1 cellular context compared by ENCODE assay signal in the genomic region with DNA sequence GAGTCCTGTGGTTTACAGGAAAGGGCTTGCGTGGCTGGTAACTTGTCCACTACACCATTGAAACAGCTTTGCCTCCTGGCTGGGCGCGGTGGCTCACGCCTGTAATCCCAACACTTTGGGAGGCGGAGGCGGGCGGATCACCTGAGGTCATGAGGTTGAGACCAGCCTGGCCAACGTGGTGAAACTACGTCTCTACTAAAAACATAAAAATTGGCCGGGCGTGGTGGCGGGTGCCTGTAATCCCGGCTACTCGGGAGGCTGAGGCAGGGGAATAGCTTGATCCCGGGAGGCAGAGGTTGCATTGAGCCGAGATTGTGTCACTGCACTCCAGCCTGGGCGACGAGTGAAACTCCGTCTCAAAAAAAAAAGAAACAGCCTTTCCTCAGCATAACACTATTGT.
A peak's percentile ranks its signal among the peaks of the same experiment; 100 is the strongest.
TF ChIP-seq lines count a peak whose summit lies in the region.
"Not testable (repeated sequence)": the region's sequence is repeated elsewhere in the genome, so short reads cannot be mapped to it uniquely, and the experiment has no call there.

No MANE protein-coding gene starts in this region.

TF ChIP-seq in K562, 482 proteins besides CTCF, POLR2A, EP300 and RAD21:
- TF ChIP-seq ZBTB11 (CRISPR knock-in tag; IDR thresholded peaks at IDR 0.05) (peak in 1 of 3 experiments; percentile 30; a peak in 1 of 6 replicates), MTF1 (CRISPR knock-in tag; IDR thresholded peaks at IDR 0.05; ENCODE audit: borderline replicate concordance) (0 out of 2 replicates have a peak, but pooled peaks have one; percentile 45), MLLT1 (IDR thresholded peaks at IDR 0.05) (0 out of 4 replicates have a peak, but pooled peaks of 1 of the 2 experiments have one; percentile 10), TBL1XR1 (IDR thresholded peaks at IDR 0.05; ENCODE audit: low read length in 2 of 2) (0 out of 4 replicates have a peak, but pooled peaks of 1 of the 2 experiments have one; percentile 1), POLR2G (IDR thresholded peaks at IDR 0.05; ENCODE audit: low read depth, low read length) (peak; percentile 55; the same call in 1 of the 2 replicates), EGR1 (conservative IDR thresholded peaks at IDR 0.05) (peak; percentile 67), CXXC5 (CRISPR knock-in tag; IDR thresholded peaks at IDR 0.05) (peak; percentile 30; the same call in 1 of the 2 replicates), MTA3 (IDR thresholded peaks at IDR 0.05; ENCODE audit: borderline replicate concordance) (0 out of 2 replicates have a peak, but pooled peaks have one; percentile 14), RBFOX2 (IDR thresholded peaks at IDR 0.05; ENCODE audit: low read depth, low read length) (peak; percentile 59), SMAD4 (CRISPR knock-in tag; conservative IDR thresholded peaks at IDR 0.05) (0 out of 2 replicates have a peak, but pooled peaks have one; percentile 40), THRA (IDR thresholded peaks at IDR 0.05) (0 out of 2 replicates have a peak, but pooled peaks have one; percentile 47), NR2C1 (tag; IDR thresholded peaks at IDR 0.05) (peak; percentile 61), ZNF589 (CRISPR knock-in tag; IDR thresholded peaks at IDR 0.05; ENCODE audit: low read depth) (peak; percentile 24; the same call in 1 of the 2 replicates), NR2C2 (tag; IDR thresholded peaks at IDR 0.05) (0 out of 2 replicates have a peak, but pooled peaks have one; percentile 15), POLR2AphosphoS5 (IDR thresholded peaks at IDR 0.05; ENCODE audit: control insufficient read depth, insufficient read depth, low read depth, low read length) (0 out of 2 replicates have a peak, but pooled peaks have one; percentile 12), MGA (IDR thresholded peaks at IDR 0.05) (peak; percentile 6; the same call in 1 of the 2 replicates)
- TF ChIP-seq, protein P1, sequence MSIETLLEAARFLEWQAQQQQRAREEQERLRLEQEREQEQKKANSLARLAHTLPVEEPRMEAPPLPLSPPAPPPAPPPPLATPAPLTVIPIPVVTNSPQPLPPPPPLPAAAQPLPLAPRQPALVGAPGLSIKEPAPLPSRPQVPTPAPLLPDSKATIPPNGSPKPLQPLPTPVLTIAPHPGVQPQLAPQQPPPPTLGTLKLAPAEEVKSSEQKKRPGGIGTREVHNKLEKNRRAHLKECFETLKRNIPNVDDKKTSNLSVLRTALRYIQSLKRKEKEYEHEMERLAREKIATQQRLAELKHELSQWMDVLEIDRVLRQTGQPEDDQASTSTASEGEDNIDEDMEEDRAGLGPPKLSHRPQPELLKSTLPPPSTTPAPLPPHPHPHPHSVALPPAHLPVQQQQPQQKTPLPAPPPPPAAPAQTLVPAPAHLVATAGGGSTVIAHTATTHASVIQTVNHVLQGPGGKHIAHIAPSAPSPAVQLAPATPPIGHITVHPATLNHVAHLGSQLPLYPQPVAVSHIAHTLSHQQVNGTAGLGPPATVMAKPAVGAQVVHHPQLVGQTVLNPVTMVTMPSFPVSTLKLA (conservative IDR thresholded peaks at IDR 0.05) = 0 out of 4 replicates have a peak, but pooled peaks of 1 of the 2 experiments have one; percentile 14
- TF ChIP-seq, protein P2, sequence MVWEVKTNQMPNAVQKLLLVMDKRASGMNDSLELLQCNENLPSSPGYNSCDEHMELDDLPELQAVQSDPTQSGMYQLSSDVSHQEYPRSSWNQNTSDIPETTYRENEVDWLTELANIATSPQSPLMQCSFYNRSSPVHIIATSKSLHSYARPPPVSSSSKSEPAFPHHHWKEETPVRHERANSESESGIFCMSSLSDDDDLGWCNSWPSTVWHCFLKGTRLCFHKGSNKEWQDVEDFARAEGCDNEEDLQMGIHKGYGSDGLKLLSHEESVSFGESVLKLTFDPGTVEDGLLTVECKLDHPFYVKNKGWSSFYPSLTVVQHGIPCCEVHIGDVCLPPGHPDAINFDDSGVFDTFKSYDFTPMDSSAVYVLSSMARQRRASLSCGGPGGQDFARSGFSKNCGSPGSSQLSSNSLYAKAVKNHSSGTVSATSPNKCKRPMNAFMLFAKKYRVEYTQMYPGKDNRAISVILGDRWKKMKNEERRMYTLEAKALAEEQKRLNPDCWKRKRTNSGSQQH (CRISPR knock-in tag; IDR thresholded peaks at IDR 0.05) = 0 out of 2 replicates have a peak, but pooled peaks have one; percentile 65
- TF ChIP-seq, protein P3, sequence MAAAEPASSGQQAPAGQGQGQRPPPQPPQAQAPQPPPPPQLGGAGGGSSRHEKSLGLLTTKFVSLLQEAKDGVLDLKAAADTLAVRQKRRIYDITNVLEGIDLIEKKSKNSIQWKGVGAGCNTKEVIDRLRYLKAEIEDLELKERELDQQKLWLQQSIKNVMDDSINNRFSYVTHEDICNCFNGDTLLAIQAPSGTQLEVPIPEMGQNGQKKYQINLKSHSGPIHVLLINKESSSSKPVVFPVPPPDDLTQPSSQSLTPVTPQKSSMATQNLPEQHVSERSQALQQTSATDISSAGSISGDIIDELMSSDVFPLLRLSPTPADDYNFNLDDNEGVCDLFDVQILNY (CRISPR knock-in tag; IDR thresholded peaks at IDR 0.05) = 0 out of 2 replicates have a peak, but pooled peaks have one; percentile 18
- TF ChIP-seq, protein P4, sequence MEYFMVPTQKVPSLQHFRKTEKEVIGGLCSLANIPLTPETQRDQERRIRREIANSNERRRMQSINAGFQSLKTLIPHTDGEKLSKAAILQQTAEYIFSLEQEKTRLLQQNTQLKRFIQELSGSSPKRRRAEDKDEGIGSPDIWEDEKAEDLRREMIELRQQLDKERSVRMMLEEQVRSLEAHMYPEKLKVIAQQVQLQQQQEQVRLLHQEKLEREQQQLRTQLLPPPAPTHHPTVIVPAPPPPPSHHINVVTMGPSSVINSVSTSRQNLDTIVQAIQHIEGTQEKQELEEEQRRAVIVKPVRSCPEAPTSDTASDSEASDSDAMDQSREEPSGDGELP (CRISPR knock-in tag; IDR thresholded peaks at IDR 0.05; ENCODE audit: borderline replicate concordance) = peak; percentile 45; the same call in 1 of the 2 replicates
- TF ChIP-seq NR2C1 (IDR thresholded peaks at IDR 0.05); NR2C2 (CRISPR knock-in tag; IDR thresholded peaks at IDR 0.05): not testable (repeated sequence)
TF ChIP-seq in K562: peak in this region for 20; not testable (repeated sequence) for 462.
